In the genomic region with DNA sequence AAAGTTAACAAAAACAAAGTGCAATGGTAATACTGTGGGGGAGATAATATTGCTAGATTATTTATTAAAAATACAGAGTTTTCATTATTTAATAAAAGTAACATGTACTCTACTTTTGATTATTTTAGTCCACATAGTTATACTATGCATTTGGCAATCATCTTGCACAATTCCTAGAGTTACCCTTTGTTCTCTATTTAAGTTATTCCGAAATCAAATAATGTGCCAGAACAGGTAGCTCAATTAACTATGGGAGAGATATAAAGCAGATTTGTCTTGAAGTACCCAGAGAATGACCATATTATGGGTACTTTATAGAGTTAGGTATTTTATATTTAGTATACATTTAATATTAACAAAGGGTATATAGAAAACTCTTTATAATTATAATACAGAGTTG, we compare ENCODE assay signal across 37 cellular contexts. TPM values are rescaled to one million over a fixed set of nuclear protein-coding genes. Genes with fewer than 3 reads are reported as not detected.
"Had no signal": no experiment of that assay in that cellular context is flagged by ENCODE, and none has a peak within 500 bp of the region (broad histone marks: within the 10 kb centered on the region; RNA-seq: fewer than 3 reads in every experiment).

No MANE protein-coding gene starts in this region.

- ATAC-seq: activated CD4-positive, alpha-beta T cell treated with anti-CD3 and anti-CD28 coated beads for 36 hours; activated CD8-positive, alpha-beta memory T cell treated with anti-CD3 and anti-CD28 coated beads, Interleukin-2, amount 10 ng/mL, durations not matched to agents 7 days and 5 days; activated CD8-positive, alpha-beta T cell treated with anti-CD3 and anti-CD28 coated beads, Interleukin-2, amount 10 ng/mL, durations not matched to agents 7 days and 5 days; activated naive CD8-positive, alpha-beta T cell treated with anti-CD3 and anti-CD28 coated beads, Interleukin-2, amount 50 U/mL, for 24 hours; body of pancreas; foreskin keratinocyte; gastrocnemius medialis; heart left ventricle; T-helper 17 cell had no signal

- H3K36me3 ChIP-seq: adrenal gland, cardiac muscle cell, esophagus muscularis mucosa, gastrocnemius medialis, heart left ventricle had no signal

- H3K4me3 ChIP-seq: adrenal gland, body of pancreas, cardiac muscle cell, coronary artery, dorsolateral prefrontal cortex, esophagus muscularis mucosa, gastrocnemius medialis, heart left ventricle had no signal

- DNase-seq: activated CD4-positive, alpha-beta memory T cell treated with anti-CD3 and anti-CD28 coated beads for 36 hours; activated CD4-positive, alpha-beta T cell treated with anti-CD3 and anti-CD28 coated beads for 36 hours; activated CD4-positive, alpha-beta T cell treated with anti-CD3 and anti-CD28 coated beads, Interleukin-2, amount 10 ng/mL, durations not matched to agents 24 days and 14 days; activated CD4-positive, CD25-positive, alpha-beta regulatory T cell; activated CD4-positive, CD25-positive, alpha-beta regulatory T cell treated with anti-CD3 and anti-CD28 coated beads, Interleukin-2, amount 50 U/mL, for 72 hours; activated CD8-positive, alpha-beta memory T cell treated with anti-CD3 and anti-CD28 coated beads, Interleukin-2, amount 10 ng/mL, durations not matched to agents 7 days and 5 days; activated CD8-positive, alpha-beta memory T cell treated with anti-CD3 and anti-CD28 coated beads, Interleukin-2, amount 50 U/mL, for 4 hours; activated CD8-positive, alpha-beta T cell treated with anti-CD3 and anti-CD28 coated beads, Interleukin-2, amount 10 ng/mL, durations not matched to agents 7 days and 5 days; activated effector memory CD4-positive, alpha-beta T cell treated with anti-CD3 and anti-CD28 coated beads, Interleukin-2, amount 50 U/mL, for 16 hours; activated naive CD4-positive, alpha-beta T cell treated with anti-CD3 and anti-CD28 coated beads for 36 hours; activated naive CD8-positive, alpha-beta T cell treated with anti-CD3 and anti-CD28 coated beads for 36 hours; activated naive CD8-positive, alpha-beta T cell treated with anti-CD3 and anti-CD28 coated beads, Interleukin-2, amount 50 U/mL, for 24 hours; activated T-cell treated with anti-CD3 and anti-CD28 coated beads, Interleukin-2, amount 50 U/mL, for 1 hour; activated T-cell treated with anti-CD3 and anti-CD28 coated beads, Interleukin-2, amount 50 U/mL, for 48 hours; adrenal gland; amygdala; aorta; body of pancreas; central memory CD4-positive, alpha-beta T cell; cerebellar nuclear complex; dorsolateral prefrontal cortex; effector memory CD4-positive, alpha-beta T cell; endodermal cell; erythroblast; foreskin keratinocyte; gastrocnemius medialis; glutamatergic neuron; heart left ventricle; T-helper 1 cell; T-helper 17 cell; T1000 had no signal

- H3K9me3 ChIP-seq: adrenal gland, body of pancreas, esophagus muscularis mucosa, gastrocnemius medialis, heart left ventricle had no signal

- H3K27ac ChIP-seq: adrenal gland, body of pancreas, cardiac muscle cell, coronary artery, esophagus muscularis mucosa, foreskin keratinocyte, gastrocnemius medialis, heart left ventricle had no signal

- H3K27me3 ChIP-seq: adrenal gland, body of pancreas, cardiac muscle cell, dorsolateral prefrontal cortex, esophagus muscularis mucosa, foreskin keratinocyte, gastrocnemius medialis, heart left ventricle had no signal

- H3K4me1 ChIP-seq: adrenal gland, body of pancreas, esophagus muscularis mucosa, foreskin keratinocyte, gastrocnemius medialis, heart left ventricle had no signal

RNA-seq across cellular contexts. Expression of gene LURAP1L, which starts 9.4 kb away (rescaled TPM):
- total RNA-seq: activated CD4-positive, alpha-beta memory T cell treated with anti-CD3 and anti-CD28 coated beads for 36 hours; activated CD4-positive, alpha-beta T cell treated with anti-CD3 and anti-CD28 coated beads for 36 hours; activated CD4-positive, alpha-beta T cell treated with anti-CD3 and anti-CD28 coated beads, Interleukin-2, amount 10 ng/mL, durations not matched to agents 24 days and 14 days; activated CD8-positive, alpha-beta memory T cell treated with anti-CD3 and anti-CD28 coated beads for 36 hours; activated CD8-positive, alpha-beta memory T cell treated with anti-CD3 and anti-CD28 coated beads, Interleukin-2, amount 10 ng/mL, durations not matched to agents 7 days and 5 days; activated CD8-positive, alpha-beta T cell treated with anti-CD3 and anti-CD28 coated beads, Interleukin-2, amount 10 ng/mL, durations not matched to agents 7 days and 5 days; activated naive CD4-positive, alpha-beta T cell treated with anti-CD3 and anti-CD28 coated beads for 36 hours; activated naive CD8-positive, alpha-beta T cell treated with anti-CD3 and anti-CD28 coated beads for 36 hours; activated T-helper 1 cell treated with anti-CD3 and anti-CD28 coated beads, Interleukin-12 subunit alpha, Interleukin-12 subunit beta, Interleukin-2, Interleukin-4 antibody, amounts not matched to agents 30 ng/mL and 10 ng/mL and 1 ng/mL, durations not matched to agents 14 hours and 24 hours and 36 hours; activated T-helper 2 cell treated with anti-CD3 and anti-CD28 coated beads, Interferon-gamma antibody, Interleukin-2, Interleukin-4, amounts not matched to agents 10 μg/mL and 5 μg/mL and 100 μg/mL, durations not matched to agents 14 hours and 24 hours and 36 hours had no signal
